In the genomic region with DNA sequence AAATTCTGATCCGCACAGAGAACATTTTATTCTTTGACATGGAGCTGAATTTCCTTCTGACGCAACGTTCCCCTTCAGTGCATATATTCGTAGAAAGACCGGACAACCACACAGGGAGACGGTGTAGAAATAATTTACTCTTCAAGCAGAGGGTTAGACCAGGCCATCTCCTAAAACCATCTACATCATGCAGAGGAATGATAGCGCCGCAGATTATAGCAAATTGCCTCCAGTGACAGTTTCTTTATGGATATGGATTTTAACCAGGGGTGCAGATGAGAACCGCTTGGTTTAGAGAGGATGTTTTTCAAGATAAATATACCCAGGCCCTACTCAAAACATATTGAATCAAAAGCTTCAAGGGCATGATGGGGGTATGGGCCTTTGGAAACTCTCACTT, we compare ENCODE assay signal across 30 cellular contexts.
"Had no signal": no experiment of that assay in that cellular context is flagged by ENCODE, and none has a peak within 500 bp of the region (broad histone marks: within the 10 kb centered on the region; RNA-seq: fewer than 3 reads in every experiment).

No MANE protein-coding gene starts in this region.

- H3K27ac ChIP-seq: adrenal gland, ascending aorta, body of pancreas, brain microvascular endothelial cell, breast epithelium, cardiac muscle cell had no signal

- H3K9me3 ChIP-seq: adrenal gland, ascending aorta, body of pancreas, breast epithelium had no signal

- H3K4me1 ChIP-seq: adrenal gland, ascending aorta, body of pancreas, breast epithelium had no signal

- H3K4me3 ChIP-seq: adrenal gland, ascending aorta, body of pancreas, breast epithelium, cardiac muscle cell had no signal

- DNase-seq: activated effector memory CD4-positive, alpha-beta T cell treated with anti-CD3 and anti-CD28 coated beads, Interleukin-2, amount 50 U/mL, for 16 hours; activated effector memory CD4-positive, alpha-beta T cell treated with Interleukin-2 at 50 U/mL for 16 hours; activated gamma-delta T cell; activated gamma-delta T cell treated with Interleukin-2 at 50 U/mL for 16 hours; activated naive CD4-positive, alpha-beta T cell; activated naive CD4-positive, alpha-beta T cell treated with anti-CD3 and anti-CD28 coated beads for 36 hours; activated naive CD4-positive, alpha-beta T cell treated with anti-CD3 and anti-CD28 coated beads, Interleukin-2, amount 10 ng/mL, durations not matched to agents 7 days and 5 days; activated naive CD4-positive, alpha-beta T cell treated with anti-CD3 and anti-CD28 coated beads, Interleukin-2, amount 50 U/mL, for 16 hours; activated naive CD4-positive, alpha-beta T cell treated with Interleukin-2 at 50 U/mL for 16 hours; activated naive CD8-positive, alpha-beta T cell treated with anti-CD3 and anti-CD28 coated beads for 36 hours; activated naive CD8-positive, alpha-beta T cell treated with anti-CD3 and anti-CD28 coated beads, Interleukin-2, amount 10 ng/mL, durations not matched to agents 7 days and 5 days; activated naive CD8-positive, alpha-beta T cell treated with anti-CD3 and anti-CD28 coated beads, Interleukin-2, amount 50 U/mL, for 24 hours; activated T-cell treated with anti-CD3 and anti-CD28 coated beads, Interleukin-2, amount 50 U/mL, for 4 hours; activated T-cell treated with anti-CD3 and anti-CD28 coated beads, Interleukin-2, amount 50 U/mL, for 48 hours; activated T-cell treated with anti-CD3 and anti-CD28 coated beads, Interleukin-2, amount 50 U/mL, for 72 hours; adrenal gland; amniotic stem cell; amygdala; anterior cingulate cortex; aorta; body of pancreas; brain microvascular endothelial cell; caudate nucleus; central memory CD4-positive, alpha-beta T cell; cerebellar nuclear complex had no signal

- H3K27me3 ChIP-seq: adrenal gland, ascending aorta, body of pancreas, brain microvascular endothelial cell, breast epithelium, cardiac muscle cell had no signal

- ATAC-seq: activated naive CD4-positive, alpha-beta T cell treated with anti-CD3 and anti-CD28 coated beads, Interleukin-2, amount 50 U/mL, for 72 hours; activated naive CD8-positive, alpha-beta T cell treated with anti-CD3 and anti-CD28 coated beads, Interleukin-2, amount 50 U/mL, for 24 hours; activated T-cell treated with anti-CD3 and anti-CD28 coated beads, Interleukin-2, amount 50 U/mL, for 4 hours; activated T-cell treated with anti-CD3 and anti-CD28 coated beads, Interleukin-2, amount 50 U/mL, for 72 hours; activated T-helper 17 cell treated with anti-CD3 and anti-CD28 coated beads, Interleukin-2, amount 50 U/mL, for 72 hours; body of pancreas had no signal

- H3K36me3 ChIP-seq: adrenal gland, ascending aorta, brain microvascular endothelial cell, breast epithelium, cardiac muscle cell had no signal
